22 cellular contexts compared by ENCODE assay signal in the genomic region with DNA sequence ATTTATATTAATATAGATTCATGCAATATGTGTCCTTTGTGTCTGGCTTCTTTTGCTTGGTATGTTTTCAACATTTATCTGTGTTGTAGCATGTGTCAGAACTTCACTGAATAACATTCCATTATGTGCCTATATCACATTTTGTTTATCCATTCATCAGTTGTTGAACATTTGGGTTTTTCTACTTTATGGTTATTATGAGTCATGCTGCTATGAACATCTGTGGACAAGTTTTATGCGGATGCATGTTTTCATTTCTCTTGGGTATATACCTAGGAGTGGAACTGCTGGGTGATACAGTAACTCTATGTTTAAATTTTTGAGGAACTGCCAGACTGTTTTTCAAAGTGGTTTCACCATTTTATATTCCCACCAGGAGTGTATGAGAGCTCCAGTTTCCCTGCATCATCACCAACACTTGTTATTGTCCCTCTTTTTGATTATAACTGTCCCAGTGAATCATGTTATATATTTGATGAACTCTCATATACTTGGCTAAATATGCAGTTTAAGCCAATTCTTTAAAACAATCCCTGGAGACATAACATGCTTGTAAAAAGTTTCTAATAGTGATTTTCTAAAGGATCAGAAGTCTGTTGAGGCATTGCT. TPM values are rescaled to one million over a fixed set of nuclear protein-coding genes. Genes with fewer than 3 reads are reported as not detected.
DNase-seq lines count a peak whose midpoint lies in the region; ATAC-seq, FAIRE-seq and TF ChIP-seq lines count a peak whose summit lies in the region.
"Had no signal": no experiment of that assay in that cellular context is flagged by ENCODE, and none has a peak within 500 bp of the region (broad histone marks: within the 10 kb centered on the region; RNA-seq: fewer than 3 reads in every experiment).

No MANE protein-coding gene starts in this region.

- no peak for TF ChIP-seq CTCF in A549 (IDR thresholded peaks at IDR 0.05)
- no peak for TF ChIP-seq CTCF in foreskin keratinocyte (conservative IDR thresholded peaks at IDR 0.05)
- no peak for TF ChIP-seq CTCF in GM13977 (IDR thresholded peaks at IDR 0.05; ENCODE audit: extremely low read depth, insufficient read depth, missing control alignments)
- no peak for TF ChIP-seq CTCF in body of pancreas (IDR thresholded peaks at IDR 0.05)

- 84% methylated on average over 1 of the region's 1 CpG for WGBS in A549 (ENCODE audit: missing lambda C conversion rate)
- 91 to 100% methylated on average over 1 of the region's 1 CpG for WGBS in body of pancreas, 2 donors

- intact Hi-C loops in body of pancreas (cut with DNase I): no loop called here

- no peak for TF ChIP-seq RAD21 in A549 (conservative IDR thresholded peaks at IDR 0.05 in 1 of 2, IDR thresholded peaks at IDR 0.05 in 1 of 2)

- in situ Hi-C loops in GM13977 (cut with MboI; ENCODE audit: low pct_unique_long_range_greater_than_20kb, low sequenced_read_pairs, unreplicated experiment): no loop called here

- no peaks in the 10 kb centered on the region for H3K9me3 Mint-ChIP-seq in activated CD8-positive, alpha-beta memory T cell treated with anti-CD3 and anti-CD28 coated beads, Interleukin-2, amount 10 ng/mL, durations not matched to agents 7 days and 5 days (ENCODE audit: low read depth)
- H3K9me3 Mint-ChIP-seq: GM23338, HFFc6 had no signal

- ATAC-seq in A549 (no peak), foreskin keratinocyte (no peak), body of pancreas (no peak)
- ATAC-seq in activated CD8-positive, alpha-beta memory T cell treated with anti-CD3 and anti-CD28 coated beads, Interleukin-2, amount 10 ng/mL, durations not matched to agents 7 days and 5 days: no peak
- ATAC-seq: GM12878, HCT116 had no signal

- H3K4me1 ChIP-seq in A549 (no peaks in the 10 kb centered on the region), foreskin keratinocyte (no peaks in the 10 kb centered on the region), body of pancreas (no peaks in the 10 kb centered on the region)

- H3K36me3 Mint-ChIP-seq in activated CD8-positive, alpha-beta memory T cell treated with anti-CD3 and anti-CD28 coated beads, Interleukin-2, amount 10 ng/mL, durations not matched to agents 7 days and 5 days: no peaks in the 10 kb centered on the region
- H3K36me3 Mint-ChIP-seq: CD4-positive, alpha-beta memory T cell had no signal

- H3K9me3 ChIP-seq in A549 (no peaks in the 10 kb centered on the region), body of pancreas (no peaks in the 10 kb centered on the region)

- CTCF ChIA-PET in A549 (lab: Yijun Ruan, JAX): no interaction called here
- CTCF ChIA-PET in activated CD8-positive, alpha-beta memory T cell treated with anti-CD3 and anti-CD28 coated beads, Interleukin-2, amount 10 ng/mL, durations not matched to agents 7 days and 5 days (lab: Charles Lee): no interaction called here

- TF ChIP-seq POLR2A in A549 (IDR thresholded peaks at IDR 0.05; ENCODE audit: low read length): no peak
- no peak for TF ChIP-seq POLR2A in body of pancreas (IDR thresholded peaks at IDR 0.05)

- H3K4me3 Mint-ChIP-seq in activated CD8-positive, alpha-beta memory T cell treated with anti-CD3 and anti-CD28 coated beads, Interleukin-2, amount 10 ng/mL, durations not matched to agents 7 days and 5 days: no peak overlapping the region
- H3K4me3 Mint-ChIP-seq: CD4-positive, alpha-beta memory T cell; GM23338; H9; HFFc6 had no signal

- peak; percentile 98 for FAIRE-seq in A549 (lab: Jason Lieb, UNC)
- FAIRE-seq in endometrium (lab: Jason Lieb, UNC): peak; percentile 85
- FAIRE-seq: GM12878, GM18507 had no signal

- DNase-seq in A549 (ENCODE audit: low read depth in 1 of 2, low spot score in 1 of 2) (no peak), ELR (ENCODE audit: low read depth) (peak; percentile 21), foreskin keratinocyte (peak; percentile 32 to 56), GM13977 (ENCODE audit: low spot score) (no peak), activated T-cell treated with anti-CD3 and anti-CD28 coated beads for 4 hours (no peak), body of pancreas (no peak)
- no peak for DNase-seq in activated CD8-positive, alpha-beta memory T cell treated with anti-CD3 and anti-CD28 coated beads, Interleukin-2, amount 10 ng/mL, durations not matched to agents 7 days and 5 days
- DNase-seq: 8988T; C1 segment of cervical spinal cord; Calu3; CD4-positive, alpha-beta memory T cell; COR-L47; DMS153; DND-41; GDM1; H9; HFFc6 had no signal

- POLR2A ChIA-PET in A549 (lab: Yijun Ruan, JAX): no interaction called here

- H3K4me3 ChIP-seq in A549: no peak overlapping the region
- H3K4me3 ChIP-seq in body of pancreas: no peak overlapping the region
- H3K4me3 ChIP-seq: GM12878, GM23338 had no signal

- H3K27me3 Mint-ChIP-seq in activated CD8-positive, alpha-beta memory T cell treated with anti-CD3 and anti-CD28 coated beads, Interleukin-2, amount 10 ng/mL, durations not matched to agents 7 days and 5 days: peaks cover 4% of the 10 kb centered on the region

- H3K27ac ChIP-seq in A549: no peak overlapping the region
- no peak overlapping the region for H3K27ac ChIP-seq in foreskin keratinocyte
- H3K27ac ChIP-seq in body of pancreas: no peak overlapping the region

- no peak for TF ChIP-seq EP300 in A549 (IDR thresholded peaks at IDR 0.05)

- H3K27ac Mint-ChIP-seq in activated CD8-positive, alpha-beta memory T cell treated with anti-CD3 and anti-CD28 coated beads, Interleukin-2, amount 10 ng/mL, durations not matched to agents 7 days and 5 days: no peak overlapping the region
- H3K27ac Mint-ChIP-seq: CD4-positive, alpha-beta memory T cell; GM23338; HFFc6 had no signal

- no peaks in the 10 kb centered on the region for H3K36me3 ChIP-seq in body of pancreas (replicated peaks in 1 of 2; ENCODE audit: insufficient read depth in 1 of 2, low read depth in 2 of 2)

- H3K4me1 Mint-ChIP-seq in activated CD8-positive, alpha-beta memory T cell treated with anti-CD3 and anti-CD28 coated beads, Interleukin-2, amount 10 ng/mL, durations not matched to agents 7 days and 5 days: no peaks in the 10 kb centered on the region
- H3K4me1 Mint-ChIP-seq: CD4-positive, alpha-beta memory T cell had no signal

- no peak overlapping the region for H3K4me2 ChIP-seq in A549
- H3K4me2 ChIP-seq: GM23338 had no signal

- no peaks in the 10 kb centered on the region for H3K27me3 ChIP-seq in foreskin keratinocyte
- no peaks in the 10 kb centered on the region for H3K27me3 ChIP-seq in body of pancreas

TF ChIP-seq in A549, 52 proteins besides CTCF, POLR2A, EP300 and RAD21:
- no peak for TF ChIP-seq JUN (IDR thresholded peaks at IDR 0.05)
- no peak for TF ChIP-seq BHLHE40 (IDR thresholded peaks at IDR 0.05; ENCODE audit: low read depth, low read length)
- no peak for TF ChIP-seq MYC (IDR thresholded peaks at IDR 0.05; ENCODE audit: borderline replicate concordance, low read length)
- TF ChIP-seq EHF (CRISPR knock-in tag; IDR thresholded peaks at IDR 0.05): no peak
- TF ChIP-seq, protein P1, sequence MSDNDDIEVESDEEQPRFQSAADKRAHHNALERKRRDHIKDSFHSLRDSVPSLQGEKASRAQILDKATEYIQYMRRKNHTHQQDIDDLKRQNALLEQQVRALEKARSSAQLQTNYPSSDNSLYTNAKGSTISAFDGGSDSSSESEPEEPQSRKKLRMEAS (IDR thresholded peaks at IDR 0.05): no peak
- TF ChIP-seq REST (IDR thresholded peaks at IDR 0.05): no peak

RNA-seq across cellular contexts. Expression of gene REPS2, which starts 21.7 kb away (rescaled TPM):
- polyA plus RNA-seq in A549 (2011; rRNA removed): 0.45 and 0.76 TPM in 2 replicates
- 0.09 and 0.13 TPM in 2 replicates for polyA plus RNA-seq in A549 (2012; cell fraction: cytosol; rRNA removed)
- 0.01 and 0.02 TPM in 2 replicates for polyA plus RNA-seq in A549 (2012; cell fraction: nucleus; rRNA removed)
- 0.13 to 0.26 TPM (median 0.17 TPM) in 3 replicates for polyA plus RNA-seq in A549 (2017; fragmentation: RNase III; extraction: RNeasy Plus Mini Kit Qiagen cat#74134 plus additional on column Dnase treatment)
- 1.2 and 1.9 TPM in 2 replicates for polyA minus RNA-seq in A549 (2011; rRNA and poly(A)+ RNA removed)
- total RNA-seq in foreskin keratinocyte: 2.0 and 4.2 TPM in 2 replicates
- 1.4 and 2.7 TPM in 2 replicates for polyA plus RNA-seq in foreskin keratinocyte
- total RNA-seq in activated CD8-positive, alpha-beta memory T cell treated with anti-CD3 and anti-CD28 coated beads, Interleukin-2, amount 10 ng/mL, durations not matched to agents 7 days and 5 days: not detected
- total RNA-seq in body of pancreas: 10 to 100 TPM; 15.8 to 19.7 TPM

RNA-seq across cellular contexts. Expression of gene RBBP7, which starts 54.6 kb away (rescaled TPM):
- polyA plus RNA-seq in A549 (2011; rRNA removed) (301 and 311 TPM in 2 replicates), A549 (2017; fragmentation: RNase III; extraction: RNeasy Plus Mini Kit Qiagen cat#74134 plus additional on column Dnase treatment) (222 to 232 TPM (median 232 TPM) in 3 replicates), foreskin keratinocyte (149 and 169 TPM in 2 replicates)
- 172 and 177 TPM in 2 replicates for polyA plus RNA-seq in A549 (2012; cell fraction: cytosol; rRNA removed)
- 95.5 and 159 TPM in 2 replicates for polyA plus RNA-seq in A549 (2012; cell fraction: nucleus; rRNA removed)
- polyA minus RNA-seq in A549 (2011; rRNA and poly(A)+ RNA removed): 133 TPM in 2 replicates
- total RNA-seq in foreskin keratinocyte (141 and 150 TPM in 2 replicates), body of pancreas (10 to 100 TPM; 39.4 to 53.7 TPM)
- 100 to 1,000 TPM; 178 to 193 TPM for total RNA-seq in activated CD8-positive, alpha-beta memory T cell treated with anti-CD3 and anti-CD28 coated beads, Interleukin-2, amount 10 ng/mL, durations not matched to agents 7 days and 5 days

Comparison
In these comparisons a context has a peak if more than half of its experiments do, and no peak if none do; other contexts are left out.
1. DNase-seq: peak in ELR (single experiment) and foreskin keratinocyte (2 of 2); none in A549 (0 of 2), activated CD8-positive, alpha-beta memory T cell treated with anti-CD3 and anti-CD28 coated beads, Interleukin-2, amount 10 ng/mL, durations not matched to agents 7 days and 5 days (single experiment), GM13977 (single experiment), activated T-cell treated with anti-CD3 and anti-CD28 coated beads for 4 hours (single experiment) and body of pancreas (0 of 4).